Comparison of ENCODE assay signal across 16 cellular contexts in the genomic region with DNA sequence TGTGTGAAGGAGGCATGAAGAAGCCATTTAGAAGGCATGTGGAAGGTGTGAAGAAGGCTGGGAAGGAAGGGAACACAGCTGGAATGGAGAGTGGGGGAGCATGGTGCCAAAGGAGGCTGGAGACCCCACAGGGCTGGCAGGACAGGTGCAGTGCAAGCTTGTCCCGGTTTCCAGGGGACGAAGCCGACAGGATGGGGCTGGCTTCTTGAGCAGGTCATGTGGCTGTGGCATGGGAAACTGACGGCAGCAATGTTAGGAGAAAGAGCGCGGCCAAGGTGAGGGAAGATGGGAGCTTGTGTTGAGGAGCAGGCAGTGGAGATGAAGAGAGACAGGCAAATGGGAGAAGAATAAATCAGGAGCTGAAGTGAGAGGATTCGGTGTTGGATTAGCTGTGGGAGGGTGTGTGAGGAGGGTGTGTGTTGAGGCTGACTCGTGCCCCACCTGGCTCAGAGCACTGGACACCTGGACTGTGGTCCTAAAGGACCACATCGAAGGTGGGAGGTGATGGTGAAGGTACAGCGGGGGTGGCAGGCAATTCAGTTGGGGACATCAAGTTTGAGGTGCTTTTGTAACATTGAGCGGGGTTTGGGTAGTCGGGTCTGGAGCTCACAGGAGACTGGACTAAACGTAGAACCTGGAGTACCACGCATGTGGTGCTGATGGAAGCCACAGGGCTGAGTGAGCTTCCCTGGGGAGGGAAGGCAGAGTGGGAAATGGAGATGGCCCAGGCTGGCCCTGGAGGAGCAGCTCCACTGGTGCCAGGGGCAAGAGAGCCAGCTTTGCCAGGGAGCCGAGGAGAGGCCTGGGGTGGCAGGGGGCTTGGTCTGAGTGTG.
DNase-seq lines count a peak whose midpoint lies in the region; ATAC-seq and TF ChIP-seq lines count a peak whose summit lies in the region.
"Had no signal": no experiment of that assay in that cellular context is flagged by ENCODE, and none has a peak within 500 bp of the region (broad histone marks: within the 10 kb centered on the region; RNA-seq: fewer than 3 reads in every experiment).

No MANE protein-coding gene starts in this region.

- peak; percentile 15 for DNase-seq in activated CD4-positive, CD25-positive, alpha-beta regulatory T cell treated with anti-CD3 and anti-CD28 coated beads, Interleukin-2, amount 50 U/mL, for 72 hours
- DNase-seq in activated B cell treated with CpG ODN at 0.5 μM for 24 hours: peak; percentile 6
- DNase-seq in posterior vena cava (ENCODE audit: low spot score): peak; percentile 52
- no peak for DNase-seq in uterus
- no peak for DNase-seq in NCI-H1436 (lab: John Stamatoyannopoulos, UW)
- DNase-seq: CD8-positive, alpha-beta T cell; COR-L47; DMS153; GF-D8; HCEC 1CT; HFFc6 had no signal

- ATAC-seq in activated CD4-positive, CD25-positive, alpha-beta regulatory T cell treated with anti-CD3 and anti-CD28 coated beads, Interleukin-2, amount 50 U/mL, for 24 hours: no peak
- ATAC-seq in activated B cell treated with CpG ODN at 0.5 μM for 24 hours (ENCODE audit: low read depth) (no peak), GM21360 (IDR thresholded peaks at IDR 0.05; ENCODE audit: unreplicated experiment) (no peak)
- ATAC-seq: CD8-positive, alpha-beta T cell had no signal

- TF ChIP-seq CTCF in activated B cell treated with CpG ODN at 0.5 μM for 24 hours (IDR thresholded peaks at IDR 0.05): no peak
- TF ChIP-seq CTCF in uterus (IDR thresholded peaks at IDR 0.05): no peak

- H3K27me3 Mint-ChIP-seq in activated B cell treated with CpG ODN at 0.5 μM for 24 hours: no peaks in the 10 kb centered on the region

- H3K9me3 ChIP-seq in uterus: no peaks in the 10 kb centered on the region

- no peak overlapping the region for H3K27ac Mint-ChIP-seq in activated B cell treated with CpG ODN at 0.5 μM for 24 hours
- H3K27ac Mint-ChIP-seq: CD14-positive monocyte; CD8-positive, alpha-beta T cell; HFFc6 had no signal

- no peaks in the 10 kb centered on the region for H3K27me3 ChIP-seq in uterus

- H3K4me3 Mint-ChIP-seq in activated B cell treated with CpG ODN at 0.5 μM for 24 hours: no peak overlapping the region
- H3K4me3 Mint-ChIP-seq: CD14-positive monocyte; CD8-positive, alpha-beta T cell; HFFc6 had no signal

- H3K36me3 Mint-ChIP-seq in activated B cell treated with CpG ODN at 0.5 μM for 24 hours (ENCODE audit: low read depth): no peaks in the 10 kb centered on the region
- H3K36me3 Mint-ChIP-seq: CD14-positive monocyte; CD8-positive, alpha-beta T cell had no signal

- no peaks in the 10 kb centered on the region for H3K4me1 ChIP-seq in uterus

- H3K4me1 Mint-ChIP-seq in activated B cell treated with CpG ODN at 0.5 μM for 24 hours: no peaks in the 10 kb centered on the region
- H3K4me1 Mint-ChIP-seq: CD14-positive monocyte had no signal

- intact Hi-C loops in activated B cell treated with CpG ODN at 0.5 μM for 24 hours (cut with micrococcal nuclease) (no loop called here), posterior vena cava (cut with DNase I) (no loop called here), uterus (cut with DNase I; ENCODE audit: low total_unique reads) (no loop called here)

- H3K4me3 ChIP-seq in uterus: no peak overlapping the region

- no peak overlapping the region for H3K27ac ChIP-seq in uterus
- H3K27ac ChIP-seq: 22Rv1, HL-60 had no signal

- H3K9me3 Mint-ChIP-seq in activated B cell treated with CpG ODN at 0.5 μM for 24 hours: no peaks in the 10 kb centered on the region
- H3K9me3 Mint-ChIP-seq: CD14-positive monocyte; CD8-positive, alpha-beta T cell had no signal

- TF ChIP-seq POLR2A in uterus (IDR thresholded peaks at IDR 0.05): no peak

- CTCF ChIA-PET in activated B cell treated with CpG ODN at 0.5 μM for 24 hours (lab: Charles Lee): no interaction called here

- POLR2A ChIA-PET in activated B cell treated with CpG ODN at 0.5 μM for 24 hours (lab: Charles Lee): no interaction called here

- H3K36me3 ChIP-seq in uterus: no peaks in the 10 kb centered on the region

Comparison
In these comparisons a context has a peak if more than half of its experiments do, and no peak if none do; other contexts are left out.
1. DNase-seq: peak in activated CD4-positive, CD25-positive, alpha-beta regulatory T cell treated with anti-CD3 and anti-CD28 coated beads, Interleukin-2, amount 50 U/mL, for 72 hours (single experiment), activated B cell treated with CpG ODN at 0.5 μM for 24 hours (single experiment) and posterior vena cava (single experiment); none in uterus (0 of 2) and NCI-H1436 (single experiment).